In the genomic region with DNA sequence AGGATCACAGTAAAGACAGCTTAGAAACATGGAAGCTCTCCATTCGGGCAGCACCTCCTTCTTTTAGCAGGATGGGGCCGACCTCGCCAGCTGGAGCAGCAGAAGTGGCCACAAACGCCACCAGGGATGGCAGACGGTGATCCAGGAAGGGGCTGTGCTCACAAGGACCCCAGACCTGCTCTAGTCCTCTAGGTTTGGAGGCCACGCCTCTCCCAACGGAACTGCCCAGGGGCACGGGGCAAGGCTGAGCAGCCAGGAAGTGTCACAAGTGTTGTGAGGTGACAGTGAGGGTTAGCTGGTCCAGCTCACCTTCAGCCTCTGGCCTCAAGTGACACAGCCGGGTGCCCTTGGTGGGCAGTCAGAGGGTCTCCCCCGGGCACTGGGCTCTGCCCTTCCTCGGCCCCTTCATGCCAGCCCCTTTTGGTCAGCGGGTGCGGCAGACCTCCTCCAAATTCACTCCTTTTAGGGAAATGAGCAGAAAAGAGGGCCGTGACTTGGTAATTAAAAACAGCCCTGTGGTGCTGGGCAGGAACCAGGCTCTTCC, we compare ENCODE assay signal across 9 cellular contexts. TPM values are rescaled to one million over a fixed set of nuclear protein-coding genes. Genes with fewer than 3 reads are reported as not detected.
A peak's percentile ranks its signal among the peaks of the same experiment; 100 is the strongest.
DNase-seq lines count a peak whose midpoint lies in the region; ATAC-seq, FAIRE-seq and TF ChIP-seq lines count a peak whose summit lies in the region.
"Had no signal": no experiment of that assay in that cellular context is flagged by ENCODE, and none has a peak within 500 bp of the region (broad histone marks: within the 10 kb centered on the region; RNA-seq: fewer than 3 reads in every experiment).

No MANE protein-coding gene starts in this region.

- no peaks in the 10 kb centered on the region for H3K9me3 ChIP-seq in tibial artery

- H3K4me3 ChIP-seq in tibial artery = peak overlapping the region; percentile 36 to 45

- peak overlapping the region; percentile 94 for H3K27ac Mint-ChIP-seq in mesothelial cell of epicardium

- H3K4me1 Mint-ChIP-seq in mesothelial cell of epicardium = peaks cover 44% of the 10 kb centered on the region

- peaks cover 29 to 99% (median 73%) of the 10 kb centered on the region in 4 donors for H3K4me1 ChIP-seq in tibial artery

- H3K27me3 Mint-ChIP-seq in mesothelial cell of epicardium (ENCODE audit: low read depth) = no peaks in the 10 kb centered on the region

- no peaks in the 10 kb centered on the region for H3K27me3 ChIP-seq in tibial artery

- DNase-seq in NOMO-1 treated with DMSO at 0.1 percent for 48 hours (lab: John Stamatoyannopoulos, UW; ENCODE audit: unreplicated experiment) = peak; percentile 61
- DNase-seq in caudate nucleus (lab: John Stamatoyannopoulos, UW) = no peak
- no peak for DNase-seq in mesothelial cell of epicardium (ENCODE audit: low spot score in 2 of 2, unreplicated experiment in 2 of 2)
- DNase-seq in tibial artery = peak in 1 of 2 donors; percentile 75
- DNase-seq in GM19239 (ENCODE audit: insufficient read length, low spot score) = no peak
- DNase-seq in NCI-H82 (lab: John Stamatoyannopoulos, UW) = no peak
- no peak for DNase-seq in HUDEP-2 (lab: John Stamatoyannopoulos, UW; ENCODE audit: unreplicated experiment in 76 of 76)

- H3K9me3 Mint-ChIP-seq in mesothelial cell of epicardium = no peaks in the 10 kb centered on the region

- H3K36me3 Mint-ChIP-seq in mesothelial cell of epicardium = no peaks in the 10 kb centered on the region

- H3K4me3 Mint-ChIP-seq in mesothelial cell of epicardium = no peak overlapping the region

- TF ChIP-seq CTCF in mesothelial cell of epicardium (IDR thresholded peaks at IDR 0.05; ENCODE audit: unreplicated experiment) (no peak), tibial artery (IDR thresholded peaks at IDR 0.05) (no peak)

- H3K27ac ChIP-seq in caudate nucleus (ENCODE audit: low read depth, low read length) (peak overlapping the region; percentile 98), tibial artery (peak overlapping the region; percentile 86 to 89)

- no peak for FAIRE-seq in GM19239 (lab: Jason Lieb, UNC)
- FAIRE-seq: GM18507 had no signal

- ATAC-seq in GM19324 (IDR thresholded peaks at IDR 0.05; ENCODE audit: low FRiP score, unreplicated experiment) = no peak

- intact Hi-C loops in tibial artery (cut with DNase I; ENCODE audit: low total_unique reads) = loop anchor here (2.0 to 5.0 kb wide), 3 partner anchors 20 to 90 kb away; no protein-coding TSS in a partner anchor

- H3K36me3 ChIP-seq in tibial artery = peaks cover 0 to 4% (median 3%) of the 10 kb centered on the region in 3 donors

RNA-seq across cellular contexts. Expression of a gene that starts 20.4 kb away (rescaled TPM):
- 3.2 to 4.2 TPM (median 3.8 TPM) in 3 replicates for total RNA-seq in mesothelial cell of epicardium

RNA-seq across cellular contexts. Expression of a gene that starts 42.0 kb away (rescaled TPM):
- 62.0 to 63.0 TPM (median 62.5 TPM) in 3 replicates for total RNA-seq in mesothelial cell of epicardium

RNA-seq across cellular contexts. Expression of a gene that starts 42.6 kb away (rescaled TPM):
- total RNA-seq in mesothelial cell of epicardium = 106 to 109 TPM (median 106 TPM) in 3 replicates
